32 cellular contexts compared by ENCODE assay signal in genomic region chr12:97650242-97650641, GRCh38.
DNase-seq lines count a peak whose midpoint lies in the region; ATAC-seq, FAIRE-seq and TF ChIP-seq lines count a peak whose summit lies in the region.
"Had no signal": no experiment of that assay in that cellular context is flagged by ENCODE, and none has a peak within 500 bp of the region (broad histone marks: within the 10 kb centered on the region; RNA-seq: fewer than 3 reads in every experiment).

No MANE protein-coding gene starts in this region.

- no peak overlapping the region for H3K4me3 Mint-ChIP-seq in progenitor cell of endocrine pancreas (ENCODE audit: low read depth)
- H3K4me3 Mint-ChIP-seq: activated CD4-positive, alpha-beta T cell treated with anti-CD3 and anti-CD28 coated beads for 36 hours; activated CD8-positive, alpha-beta T cell treated with anti-CD3 and anti-CD28 coated beads, Interleukin-2, amount 10 ng/mL, durations not matched to agents 7 days and 5 days; activated naive CD8-positive, alpha-beta T cell treated with anti-CD3 and anti-CD28 coated beads for 36 hours; CD4-positive, alpha-beta T cell; IgD-negative memory B cell; neural progenitor cell; stimulated activated naive CD8-positive, alpha-beta T cell treated with anti-CD3 and anti-CD28 coated beads, Interleukin-15, Interleukin-2, amounts not matched to agents 100 ng/mL and 50 ng/mL, for 24 hours had no signal

- no peak for TF ChIP-seq RAD21 in HepG2 (CRISPR knock-in tag; IDR thresholded peaks at IDR 0.05)

- no peaks in the 10 kb centered on the region for H3K79me2 ChIP-seq in HepG2 (ENCODE audit: insufficient read depth, low read length)

- WGBS in HepG2 (ENCODE audit: low lambda C conversion rate), result 8% methylated on average over 2 of the region's 2 CpGs
- WGBS in right lobe of liver (ENCODE audit: insufficient coverage, low coverage, low lambda C conversion rate, missing lambda C conversion rate), result 48% methylated on average over 2 of the region's 2 CpGs
- whole genome bisulfite sequencing in heart left ventricle, 4 donors, result 47 to 68% (median 58%) methylated on average over 2 of the region's 2 CpGs

- DNase-seq in HepG2 (ENCODE audit: low spot score) (no peak), right lobe of liver (no peak), astrocyte of the hippocampus (ENCODE audit: low read depth, low spot score) (peak; percentile 48), iris pigment epithelial cell (ENCODE audit: low read depth) (peak; percentile 48), urothelium cell line (ENCODE audit: low spot score) (peak; percentile 17), heart left ventricle (no peak), progenitor cell of endocrine pancreas (ENCODE audit: low spot score, unreplicated experiment) (no peak)
- DNase-seq in stimulated activated naive CD4-positive, alpha-beta T cell (lab: John Stamatoyannopoulos, UW), result no peak
- DNase-seq: activated CD4-positive, alpha-beta T cell treated with anti-CD3 and anti-CD28 coated beads for 36 hours; activated CD8-positive, alpha-beta T cell treated with anti-CD3 and anti-CD28 coated beads, Interleukin-2, amount 10 ng/mL, durations not matched to agents 7 days and 5 days; activated effector memory CD4-positive, alpha-beta T cell treated with Interleukin-2 at 50 U/mL for 16 hours; activated naive CD8-positive, alpha-beta T cell treated with anti-CD3 and anti-CD28 coated beads for 36 hours; activated T-cell treated with anti-CD3 and anti-CD28 coated beads for 4 hours; AML-193; CD4-positive, alpha-beta T cell; cerebellar nuclear complex; DMS 273 treated with DMSO at 0.1 percent for 48 hours; GM23248; head of caudate nucleus; left cardiac atrium; NCI-H1105; NCI-H2029; NCI-H226; NCI-H748 treated with DMSO at 0.1 percent for 48 hours; sigmoid colon; T-helper 2 cell; tibial artery had no signal

- no TSS peak for BruUV-seq in HepG2 (replicated peaks; lab: Mats Ljungman, UMichigan)

- no peak overlapping the region for H3K27ac Mint-ChIP-seq in progenitor cell of endocrine pancreas
- H3K27ac Mint-ChIP-seq: activated CD4-positive, alpha-beta T cell treated with anti-CD3 and anti-CD28 coated beads for 36 hours; activated CD8-positive, alpha-beta T cell treated with anti-CD3 and anti-CD28 coated beads, Interleukin-2, amount 10 ng/mL, durations not matched to agents 7 days and 5 days; activated naive CD8-positive, alpha-beta T cell treated with anti-CD3 and anti-CD28 coated beads for 36 hours; CD4-positive, alpha-beta T cell; IgD-negative memory B cell; neural progenitor cell; stimulated activated naive CD8-positive, alpha-beta T cell treated with anti-CD3 and anti-CD28 coated beads, Interleukin-15, Interleukin-2, amounts not matched to agents 100 ng/mL and 50 ng/mL, for 24 hours had no signal

- H3K36me3 ChIP-seq in HepG2 (replicated peaks in 1 of 2; ENCODE audit: control insufficient read depth in 1 of 2, insufficient read depth in 2 of 2, low read length in 2 of 2), result no peaks in the 10 kb centered on the region
- no peaks in the 10 kb centered on the region for H3K36me3 ChIP-seq in right lobe of liver
- no peaks in the 10 kb centered on the region for H3K36me3 ChIP-seq in heart left ventricle
- H3K36me3 ChIP-seq: ascending aorta, neural progenitor cell, sigmoid colon, tibial artery had no signal

- no peak for FAIRE-seq in HepG2 (lab: Jason Lieb, UNC)
- no peak for FAIRE-seq in urothelium cell line (lab: Jason Lieb, UNC)
- FAIRE-seq: A204.1 had no signal

- TF ChIP-seq EP300 in HepG2 (IDR thresholded peaks at IDR 0.05; ENCODE audit: low read depth in 2 of 2, low read length in 2 of 2) (no peak), HepG2 (CRISPR knock-in tag; IDR thresholded peaks at IDR 0.05; ENCODE audit: borderline replicate concordance) (no peak)

- ATAC-seq in HepG2, result no peak
- ATAC-seq in right lobe of liver, result no peak
- no peak for ATAC-seq in heart left ventricle
- ATAC-seq: activated CD4-positive, alpha-beta T cell treated with anti-CD3 and anti-CD28 coated beads for 36 hours; activated CD8-positive, alpha-beta T cell treated with anti-CD3 and anti-CD28 coated beads, Interleukin-2, amount 10 ng/mL, durations not matched to agents 7 days and 5 days; left cardiac atrium had no signal

- H3K4me1 ChIP-seq in HepG2 (ENCODE audit: insufficient read depth, low read length), result no peaks in the 10 kb centered on the region
- no peaks in the 10 kb centered on the region for H3K4me1 ChIP-seq in right lobe of liver
- H3K4me1 ChIP-seq in heart left ventricle, result no peaks in the 10 kb centered on the region
- H3K4me1 ChIP-seq: ascending aorta, neural progenitor cell, sigmoid colon, tibial artery had no signal

- H3K9me3 Mint-ChIP-seq in progenitor cell of endocrine pancreas (ENCODE audit: low read depth), result peaks cover 18% of the 10 kb centered on the region

- H2AFZ ChIP-seq in HepG2 (ENCODE audit: low read length), result no peak overlapping the region
- H2AFZ ChIP-seq: GM23248, neural progenitor cell had no signal

- H3K27me3 ChIP-seq in HepG2 (ENCODE audit: control insufficient read depth in 1 of 2, insufficient read depth in 2 of 2, low read length in 2 of 2) (no peaks in the 10 kb centered on the region), right lobe of liver (no peaks in the 10 kb centered on the region), heart left ventricle (no peaks in the 10 kb centered on the region)
- H3K27me3 ChIP-seq: ascending aorta, neural progenitor cell, sigmoid colon, tibial artery had no signal

- CTCF ChIA-PET in HepG2 (lab: Yijun Ruan, JAX; ENCODE audit: low intra/inter-chr PET ratio, low total read pairs), result no interaction called here

- TF ChIP-seq POLR2A in HepG2 (IDR thresholded peaks at IDR 0.05; ENCODE audit: insufficient read depth in 1 of 2, low read depth in 2 of 2, low read length in 2 of 2), result no peak
- TF ChIP-seq POLR2A in right lobe of liver (IDR thresholded peaks at IDR 0.05), result no peak
- no peak for TF ChIP-seq POLR2A in heart left ventricle (IDR thresholded peaks at IDR 0.05)

- H3K9ac ChIP-seq in HepG2 (ENCODE audit: insufficient read depth, low read depth, low read length), result no peak overlapping the region
- H3K9ac ChIP-seq: GM23248, neural progenitor cell had no signal

- no peak for TF ChIP-seq CTCF in HepG2 (CRISPR knock-in tag; IDR thresholded peaks at IDR 0.05)
- no peak for TF ChIP-seq CTCF in right lobe of liver (IDR thresholded peaks at IDR 0.05)
- TF ChIP-seq CTCF in heart left ventricle (IDR thresholded peaks at IDR 0.05), result no peak
- TF ChIP-seq CTCF in progenitor cell of endocrine pancreas (IDR thresholded peaks at IDR 0.05; ENCODE audit: unreplicated experiment), result no peak

- no peaks in the 10 kb centered on the region for H3K27me3 Mint-ChIP-seq in progenitor cell of endocrine pancreas
- H3K27me3 Mint-ChIP-seq: activated CD4-positive, alpha-beta T cell treated with anti-CD3 and anti-CD28 coated beads for 36 hours; activated naive CD8-positive, alpha-beta T cell treated with anti-CD3 and anti-CD28 coated beads for 36 hours; CD4-positive, alpha-beta T cell; IgD-negative memory B cell; stimulated activated naive CD8-positive, alpha-beta T cell treated with anti-CD3 and anti-CD28 coated beads, Interleukin-15, Interleukin-2, amounts not matched to agents 100 ng/mL and 50 ng/mL, for 24 hours had no signal

- in situ Hi-C loops in HepG2 (cut with HindIII; ENCODE audit: extremely low pct_ligation_motif_present, low pct_unique_long_range_greater_than_20kb), result no loop called here

- H3K4me1 Mint-ChIP-seq in progenitor cell of endocrine pancreas (ENCODE audit: low read depth), result no peaks in the 10 kb centered on the region
- H3K4me1 Mint-ChIP-seq: activated CD4-positive, alpha-beta T cell treated with anti-CD3 and anti-CD28 coated beads for 36 hours; activated naive CD8-positive, alpha-beta T cell treated with anti-CD3 and anti-CD28 coated beads for 36 hours; IgD-negative memory B cell; neural progenitor cell had no signal

- intact Hi-C loops in HepG2 (cut with micrococcal nuclease; ENCODE audit: unreplicated experiment), result no loop called here
- intact Hi-C loops in right lobe of liver (cut with DNase I), result no loop called here
- intact Hi-C loops in heart left ventricle (cut with DNase I), result no loop called here

- H3K4me3 ChIP-seq in HepG2 (replicated peaks in 1 of 3; ENCODE audit: insufficient read depth in 1 of 3, low read depth in 2 of 3, low read length in 3 of 3) (no peak overlapping the region), right lobe of liver (no peak overlapping the region), heart left ventricle (no peak overlapping the region)
- H3K4me3 ChIP-seq: ascending aorta, GM23248, neural progenitor cell, sigmoid colon, tibial artery had no signal

- H3K9me3 ChIP-seq in HepG2 (ENCODE audit: low read length) (no peaks in the 10 kb centered on the region), right lobe of liver (no peaks in the 10 kb centered on the region), heart left ventricle (peaks cover 0 to 3% (median 0%) of the 10 kb centered on the region in 12 donors)
- H3K9me3 ChIP-seq: ascending aorta, tibial artery had no signal

- H3K4me2 ChIP-seq in HepG2 (ENCODE audit: low read depth, low read length), result no peak overlapping the region
- H3K4me2 ChIP-seq: neural progenitor cell had no signal

- H3K36me3 Mint-ChIP-seq in progenitor cell of endocrine pancreas (ENCODE audit: insufficient read depth), result peaks cover 1% of the 10 kb centered on the region
- H3K36me3 Mint-ChIP-seq: activated naive CD8-positive, alpha-beta T cell treated with anti-CD3 and anti-CD28 coated beads for 36 hours; IgD-negative memory B cell had no signal

- POLR2A ChIA-PET in HepG2 (lab: Yijun Ruan, JAX), result no interaction called here

- no peaks in the 10 kb centered on the region for H4K20me1 ChIP-seq in HepG2 (ENCODE audit: insufficient read depth, low read length)

- H3K27ac ChIP-seq in HepG2 (ENCODE audit: extremely low read length, insufficient read depth, low read length) (no peak overlapping the region), right lobe of liver (no peak overlapping the region), heart left ventricle (no peak overlapping the region)
- H3K27ac ChIP-seq: ascending aorta, GM23248, neural progenitor cell, sigmoid colon, tibial artery had no signal

Comparison
In these comparisons a context has a peak if more than half of its experiments do, and no peak if none do; other contexts are left out.
1. DNase-seq: peak in astrocyte of the hippocampus (single experiment), iris pigment epithelial cell (single experiment) and urothelium cell line (single experiment); none in HepG2 (single experiment), right lobe of liver (0 of 3), stimulated activated naive CD4-positive, alpha-beta T cell (0 of 6), heart left ventricle (0 of 5) and progenitor cell of endocrine pancreas (single experiment).